8 cellular contexts compared by ENCODE assay signal in genomic region chr19:1105217-1105872, GRCh38. TPM values are rescaled to one million over a fixed set of nuclear protein-coding genes. Genes with fewer than 3 reads are reported as not detected.
A peak's percentile ranks its signal among the peaks of the same experiment; 100 is the strongest.
DNase-seq lines count a peak whose midpoint lies in the region; ATAC-seq, FAIRE-seq and TF ChIP-seq lines count a peak whose summit lies in the region.

No MANE protein-coding gene starts in this region.

- H3K36me3 ChIP-seq in pancreas: peaks cover 0 to 17% (median 0%) of the 10 kb centered on the region in 3 donors

- DNase-seq in EH (ENCODE audit: low read depth): peak; percentile 11
- peak; percentile 20 for DNase-seq in RWPE1 (ENCODE audit: low spot score)
- DNase-seq in epithelial cell of esophagus (ENCODE audit: low read depth): peak; percentile 61
- DNase-seq in pancreas: peak in 3 of 6 donors; percentile 60 to 80 (median 62)
- no peak for DNase-seq in HPDE6-E6E7 (ENCODE audit: extremely low spot score)
- no peak for DNase-seq in posterior cingulate gyrus

- H3K27ac ChIP-seq in RWPE1: peak overlapping the region; percentile 100
- peak overlapping the region; percentile 86 to 95 (median 92) for H3K27ac ChIP-seq in pancreas

- H3K4me3 ChIP-seq in epithelial cell of esophagus (ENCODE audit: low read length) (peak overlapping the region; percentile 57), pancreas (peak overlapping the region; percentile 48 to 81 (median 69))

- H3K4me1 ChIP-seq in pancreas: peaks cover 7 to 20% (median 13%) of the 10 kb centered on the region in 3 donors

- no peaks in the 10 kb centered on the region for H3K9me3 ChIP-seq in pancreas

- POLR2A ChIA-PET in RWPE1 (lab: Yijun Ruan, JAX; ENCODE audit: low non-redundant PET): no interaction called here

- FAIRE-seq in pancreas (lab: Jason Lieb, UNC): no peak

- ATAC-seq in pancreas (no peak), HG03045 (IDR thresholded peaks at IDR 0.05; ENCODE audit: unreplicated experiment) (no peak), GM18505 (IDR thresholded peaks at IDR 0.05; ENCODE audit: unreplicated experiment) (no peak)

- intact Hi-C loops in pancreas (cut with DNase I) (no loop called here), posterior cingulate gyrus (cut with DNase I) (no loop called here)

- no peak for TF ChIP-seq POLR2A in GM18505 (IDR thresholded peaks at IDR 0.05; ENCODE audit: borderline replicate concordance, extremely low read depth, insufficient read depth, insufficient read length)

- CTCF ChIA-PET in RWPE1 (lab: Yijun Ruan, JAX): interaction anchor here (0.7 to 1.9 kb wide), 3 partner anchors 8 to 40 kb away, joined by 3 to 8 read pairs (median 3); no protein-coding TSS in a partner anchor

- H3K27me3 ChIP-seq in pancreas: no peaks in the 10 kb centered on the region

- 35 to 40% methylated on average over 48 to 49 of the region's 49 CpGs for WGBS in pancreas, 2 donors

- TF ChIP-seq CTCF in RWPE1 (conservative IDR thresholded peaks at IDR 0.05; ENCODE audit: low read depth): no peak
- TF ChIP-seq CTCF in epithelial cell of esophagus (IDR thresholded peaks at IDR 0.05; ENCODE audit: insufficient read depth, low read depth, low read length, missing control alignments): no peak
- TF ChIP-seq CTCF in pancreas (IDR thresholded peaks at IDR 0.05): no peak

RNA-seq across cellular contexts. Expression of gene GPX4, which starts 1.6 kb away (rescaled TPM):
- 100 to 1,000 TPM in 1 of 6 donors, 10 to 100 TPM in 5; 48.8 to 112 (median 63.8) TPM for total RNA-seq in pancreas
- polyA plus RNA-seq in pancreas: 100 to 1,000 TPM; 255 to 290 TPM

RNA-seq across cellular contexts. Expression of gene POLR2E, which starts 10.2 kb away (rescaled TPM):
- total RNA-seq in pancreas: 10 to 100 TPM; 40.0 to 66.5 (median 58.6) TPM
- 10 to 100 TPM; 62.5 to 69.4 TPM for polyA plus RNA-seq in pancreas

RNA-seq across cellular contexts. Expression of gene ARHGAP45, which starts 38.4 kb away (rescaled TPM):
- total RNA-seq in pancreas: 10 to 100 TPM in 3 of 6 donors, 1 to 10 TPM in 3; 5.1 to 15.8 (median 8.4) TPM
- 10 to 100 TPM; 11.6 to 21.6 TPM for polyA plus RNA-seq in pancreas

Comparison
In these comparisons a context has a peak if more than half of its experiments do, and no peak if none do; other contexts are left out.
1. DNase-seq: peak in EH (single experiment), RWPE1 (single experiment) and epithelial cell of esophagus (single experiment); none in HPDE6-E6E7 (single experiment) and posterior cingulate gyrus (0 of 10).